ENCODE assay signal across 18 cellular contexts in the genomic region with DNA sequence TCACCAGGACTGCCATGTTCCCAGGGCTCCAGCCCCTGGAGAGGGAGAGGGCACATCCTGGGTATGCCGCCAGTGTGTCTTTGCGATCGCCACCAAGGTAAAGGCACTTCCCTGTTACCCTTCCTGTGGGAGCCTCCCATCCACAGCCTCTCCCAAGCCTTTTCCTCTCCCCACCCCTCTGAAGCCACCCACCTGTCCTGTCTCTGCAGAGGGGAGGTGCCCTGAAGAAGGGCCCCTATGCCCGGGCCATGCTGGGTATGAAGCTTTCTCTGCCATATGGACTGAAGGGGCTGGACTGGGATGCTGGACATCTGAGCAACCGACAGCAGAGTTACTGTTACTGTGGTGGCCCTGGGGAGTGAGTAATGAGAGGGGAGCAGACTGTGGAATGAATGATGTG. TPM values are rescaled to one million over a fixed set of nuclear protein-coding genes. Genes with fewer than 3 reads are reported as not detected.
DNase-seq lines count a peak whose midpoint lies in the region; ATAC-seq and TF ChIP-seq lines count a peak whose summit lies in the region.
"Had no signal": no experiment of that assay in that cellular context is flagged by ENCODE, and none has a peak within 500 bp of the region (broad histone marks: within the 10 kb centered on the region; RNA-seq: fewer than 3 reads in every experiment).

No MANE protein-coding gene starts in this region.

- no peaks in the 10 kb centered on the region for H3K9me3 Mint-ChIP-seq in activated CD8-positive, alpha-beta T cell treated with anti-CD3 and anti-CD28 coated beads, Interleukin-2, amount 10 ng/mL, durations not matched to agents 7 days and 5 days (ENCODE audit: insufficient read depth)
- H3K9me3 Mint-ChIP-seq in glutamatergic neuron (ENCODE audit: unreplicated experiment) = peaks cover 8% of the 10 kb centered on the region

- H3K36me3 Mint-ChIP-seq in activated CD8-positive, alpha-beta T cell treated with anti-CD3 and anti-CD28 coated beads, Interleukin-2, amount 10 ng/mL, durations not matched to agents 7 days and 5 days (ENCODE audit: low read depth) = peaks cover 50% of the 10 kb centered on the region
- H3K36me3 Mint-ChIP-seq in glutamatergic neuron (ENCODE audit: unreplicated experiment) = no peaks in the 10 kb centered on the region

- no peaks in the 10 kb centered on the region for H3K27me3 ChIP-seq in cardiac muscle cell
- H3K27me3 ChIP-seq in stomach smooth muscle (ENCODE audit: control insufficient read depth in 1 of 2, insufficient read depth in 2 of 2, low read length in 2 of 2) = no peaks in the 10 kb centered on the region
- H3K27me3 ChIP-seq in PC-3 (ENCODE audit: low read length) = no peaks in the 10 kb centered on the region
- H3K27me3 ChIP-seq: BLaER1 had no signal

- H2AFZ ChIP-seq in PC-3 (ENCODE audit: low read length) = no peak overlapping the region

- DNase-seq in cardiac muscle cell (ENCODE audit: low read depth in 1 of 2, low spot score in 1 of 2) (no peak), Right ventricle myocardium inferior (ENCODE audit: missing footprints) (no peak), glutamatergic neuron (no peak), anterior cingulate cortex (lab: John Stamatoyannopoulos, UW) (no peak), foreskin melanocyte (no peak), PC-3 (no peak)
- no peak for DNase-seq in activated CD8-positive, alpha-beta T cell treated with anti-CD3 and anti-CD28 coated beads, Interleukin-2, amount 10 ng/mL, durations not matched to agents 7 days and 5 days
- DNase-seq: activated CD4-positive, alpha-beta T cell treated with anti-CD3 and anti-CD28 coated beads, Interleukin-2, amount 50 U/mL, for 1 hour; activated gamma-delta T cell; cerebellar nuclear complex; mucosa of descending colon; NCI-H2081; NCI-H774; psoas muscle; RPMI8226 had no signal

- POLR2A ChIA-PET in activated CD8-positive, alpha-beta T cell treated with anti-CD3 and anti-CD28 coated beads, Interleukin-2, amount 10 ng/mL, durations not matched to agents 7 days and 5 days (lab: Charles Lee) = interaction anchor here (1.3 kb wide), 1 partner anchor 167 kb away, joined by 3 read pairs; the partner anchor contains the start of gene BAK1
- POLR2A ChIA-PET in PC-3 (lab: Charles Lee; ENCODE audit: unreplicated experiment) = no interaction called here

- H3K27ac ChIP-seq in cardiac muscle cell (peak overlapping the region; percentile 46), stomach smooth muscle (ENCODE audit: low read length) (peak overlapping the region; percentile 53), PC-3 (ENCODE audit: low read length) (no peak overlapping the region)
- H3K27ac ChIP-seq: epithelial cell of prostate had no signal

- H3K36me3 ChIP-seq in cardiac muscle cell (peaks cover 29% of the 10 kb centered on the region), stomach smooth muscle (ENCODE audit: control insufficient read depth in 2 of 2, insufficient read depth in 2 of 2, low read length in 2 of 2) (peaks cover 30 to 39% of the 10 kb centered on the region in 2 donors), PC-3 (ENCODE audit: low read depth, low read length) (peaks cover 25% of the 10 kb centered on the region; the same call in 1 of the 2 replicates)

- no TSS peak for BruUV-seq in PC-3 (replicated peaks; lab: Mats Ljungman, UMichigan)

- H3K27me3 Mint-ChIP-seq in activated CD8-positive, alpha-beta T cell treated with anti-CD3 and anti-CD28 coated beads, Interleukin-2, amount 10 ng/mL, durations not matched to agents 7 days and 5 days (ENCODE audit: low read depth) = no peaks in the 10 kb centered on the region
- H3K27me3 Mint-ChIP-seq in glutamatergic neuron (ENCODE audit: unreplicated experiment) = peaks cover 21% of the 10 kb centered on the region

- CTCF ChIA-PET in activated CD8-positive, alpha-beta T cell treated with anti-CD3 and anti-CD28 coated beads, Interleukin-2, amount 10 ng/mL, durations not matched to agents 7 days and 5 days (lab: Charles Lee) = no interaction called here
- CTCF ChIA-PET in PC-3 (lab: Charles Lee) = no interaction called here

- H3K9me2 ChIP-seq in PC-3 (replicated peaks; ENCODE audit: low read length) = no peaks in the 10 kb centered on the region

- no peak overlapping the region for H3K4me3 Mint-ChIP-seq in activated CD8-positive, alpha-beta T cell treated with anti-CD3 and anti-CD28 coated beads, Interleukin-2, amount 10 ng/mL, durations not matched to agents 7 days and 5 days
- H3K4me3 Mint-ChIP-seq in glutamatergic neuron (ENCODE audit: unreplicated experiment) = peak overlapping the region; percentile 79

- H3K4me1 ChIP-seq in cardiac muscle cell (ENCODE audit: low read depth) (peaks cover 10% of the 10 kb centered on the region), stomach smooth muscle (ENCODE audit: control insufficient read depth, insufficient read depth, low read length) (peaks cover 56% of the 10 kb centered on the region), PC-3 (ENCODE audit: insufficient read depth, low read length) (peaks cover 30% of the 10 kb centered on the region)

- peaks cover 35% of the 10 kb centered on the region for H3K79me2 ChIP-seq in PC-3 (ENCODE audit: low read length)

- ATAC-seq in Right ventricle myocardium inferior (no peak), PC-3 (no peak)
- ATAC-seq in activated CD8-positive, alpha-beta T cell treated with anti-CD3 and anti-CD28 coated beads, Interleukin-2, amount 10 ng/mL, durations not matched to agents 7 days and 5 days = no peak
- ATAC-seq: mucosa of descending colon, psoas muscle had no signal

- H3K4me3 ChIP-seq in cardiac muscle cell (no peak overlapping the region), stomach smooth muscle (ENCODE audit: low read length in 2 of 2) (no peak overlapping the region), PC-3 (ENCODE audit: low read length) (no peak overlapping the region)
- H3K4me3 ChIP-seq: BLaER1, mucosa of descending colon, psoas muscle had no signal

- peaks cover 60% of the 10 kb centered on the region for H3K4me1 Mint-ChIP-seq in activated CD8-positive, alpha-beta T cell treated with anti-CD3 and anti-CD28 coated beads, Interleukin-2, amount 10 ng/mL, durations not matched to agents 7 days and 5 days (ENCODE audit: low read depth)
- peaks cover 29% of the 10 kb centered on the region for H3K4me1 Mint-ChIP-seq in glutamatergic neuron (ENCODE audit: low read depth, unreplicated experiment)

- H3K9me3 ChIP-seq in cardiac muscle cell (ENCODE audit: low read depth) (no peaks in the 10 kb centered on the region), stomach smooth muscle (ENCODE audit: control insufficient read depth in 2 of 2, low read length in 2 of 2) (no peaks in the 10 kb centered on the region), PC-3 (ENCODE audit: low read length) (no peaks in the 10 kb centered on the region)
- H3K9me3 ChIP-seq: BLaER1, mucosa of descending colon, psoas muscle had no signal

- peaks cover 4% of the 10 kb centered on the region for H3F3A ChIP-seq in PC-3 (ENCODE audit: low read length, unreplicated experiment)

- intact Hi-C loops in Right ventricle myocardium inferior (cut with DNase I) = loop anchor here (10.0 kb wide), 2 partner anchors 128 to 282 kb away; partner anchors contain the start of genes PFDN6 and WDR46
- intact Hi-C loops in PC-3 (cut with micrococcal nuclease) = loop anchor here (10.0 kb wide), 1 partner anchor 208 kb away; the partner anchor contains the start of genes HSD17B8, RING1, RXRB and SLC39A7

- peak overlapping the region; percentile 23 for H3K27ac Mint-ChIP-seq in activated CD8-positive, alpha-beta T cell treated with anti-CD3 and anti-CD28 coated beads, Interleukin-2, amount 10 ng/mL, durations not matched to agents 7 days and 5 days
- H3K27ac Mint-ChIP-seq in glutamatergic neuron (ENCODE audit: unreplicated experiment) = peak overlapping the region; percentile 66

- TF ChIP-seq CTCF in cardiac muscle cell (IDR thresholded peaks at IDR 0.05; ENCODE audit: low read depth, low read length) (no peak), glutamatergic neuron (IDR thresholded peaks at IDR 0.05; ENCODE audit: partially characterized antibody, unreplicated experiment) (no peak), PC-3 (conservative IDR thresholded peaks at IDR 0.05; ENCODE audit: low read depth, low read length) (no peak)

- no peak overlapping the region for H3K4me2 ChIP-seq in PC-3 (ENCODE audit: low read length)

- no peaks in the 10 kb centered on the region for H4K20me1 ChIP-seq in PC-3 (ENCODE audit: low read length)

- H3K9ac ChIP-seq in stomach smooth muscle (ENCODE audit: low read length in 2 of 2) (no peak overlapping the region), PC-3 (ENCODE audit: low read length) (no peak overlapping the region)
- H3K9ac ChIP-seq: BLaER1 had no signal

RNA-seq across cellular contexts. Expression of gene PHF1, which starts 2.4 kb away (rescaled TPM):
- 61.9 and 116 TPM in 2 replicates for total RNA-seq in cardiac muscle cell
- 34.5 and 62.1 TPM in 2 replicates for polyA plus RNA-seq in cardiac muscle cell
- total RNA-seq in Right ventricle myocardium inferior = 43.5 TPM
- 10 to 100 TPM; 35.9 to 36.5 TPM for total RNA-seq in activated CD8-positive, alpha-beta T cell treated with anti-CD3 and anti-CD28 coated beads, Interleukin-2, amount 10 ng/mL, durations not matched to agents 7 days and 5 days
- total RNA-seq in glutamatergic neuron (ENCODE audit: unreplicated experiment) = 73.5 TPM
- total RNA-seq in PC-3 (2014; rRNA removed) = 36.6 and 40.3 TPM in 2 replicates

RNA-seq across cellular contexts. Expression of gene CUTA, which starts 4.7 kb away (rescaled TPM):
- total RNA-seq in cardiac muscle cell (304 and 348 TPM in 2 replicates), Right ventricle myocardium inferior (107 TPM), glutamatergic neuron (ENCODE audit: unreplicated experiment) (384 TPM), PC-3 (2014; rRNA removed) (227 and 242 TPM in 2 replicates)
- 426 and 501 TPM in 2 replicates for polyA plus RNA-seq in cardiac muscle cell
- 100 to 1,000 TPM; 179 to 187 TPM for total RNA-seq in activated CD8-positive, alpha-beta T cell treated with anti-CD3 and anti-CD28 coated beads, Interleukin-2, amount 10 ng/mL, durations not matched to agents 7 days and 5 days

RNA-seq across cellular contexts. Expression of gene SYNGAP1, which starts 6.7 kb away (rescaled TPM):
- 14.9 and 20.2 TPM in 2 replicates for total RNA-seq in cardiac muscle cell
- polyA plus RNA-seq in cardiac muscle cell = 6.8 and 10.5 TPM in 2 replicates
- 5.2 TPM for total RNA-seq in Right ventricle myocardium inferior
- 10 to 100 TPM; 42.0 to 48.2 TPM for total RNA-seq in activated CD8-positive, alpha-beta T cell treated with anti-CD3 and anti-CD28 coated beads, Interleukin-2, amount 10 ng/mL, durations not matched to agents 7 days and 5 days
- total RNA-seq in glutamatergic neuron (ENCODE audit: unreplicated experiment) = 75.1 TPM
- 1.9 and 2.9 TPM in 2 replicates for total RNA-seq in PC-3 (2014; rRNA removed)

RNA-seq across cellular contexts. Expression of gene KIFC1, which starts 21.6 kb away (rescaled TPM):
- total RNA-seq in cardiac muscle cell (14.0 and 69.2 TPM in 2 replicates), Right ventricle myocardium inferior (1.3 TPM), glutamatergic neuron (ENCODE audit: unreplicated experiment) (14.8 TPM), PC-3 (2014; rRNA removed) (60.6 and 66.7 TPM in 2 replicates)
- 9.4 and 33.3 TPM in 2 replicates for polyA plus RNA-seq in cardiac muscle cell
- 100 to 1,000 TPM; 175 to 180 TPM for total RNA-seq in activated CD8-positive, alpha-beta T cell treated with anti-CD3 and anti-CD28 coated beads, Interleukin-2, amount 10 ng/mL, durations not matched to agents 7 days and 5 days

RNA-seq across cellular contexts. Expression of gene ZBTB9, which starts 41.2 kb away (rescaled TPM):
- total RNA-seq in cardiac muscle cell (5.5 and 7.8 TPM in 2 replicates), Right ventricle myocardium inferior (4.1 TPM), glutamatergic neuron (ENCODE audit: unreplicated experiment) (9.6 TPM), PC-3 (2014; rRNA removed) (7.0 and 9.1 TPM in 2 replicates)
- 9.5 and 11.2 TPM in 2 replicates for polyA plus RNA-seq in cardiac muscle cell
- total RNA-seq in activated CD8-positive, alpha-beta T cell treated with anti-CD3 and anti-CD28 coated beads, Interleukin-2, amount 10 ng/mL, durations not matched to agents 7 days and 5 days = 1 to 10 TPM; 7.3 to 9.0 TPM
